Comparison of ENCODE assay signal across 10 cellular contexts in genomic region chr11:63920126-63920869, GRCh38. TPM values are rescaled to one million over a fixed set of nuclear protein-coding genes. Genes with fewer than 3 reads are reported as not detected.
DNase-seq lines count a peak whose midpoint lies in the region; ATAC-seq and TF ChIP-seq lines count a peak whose summit lies in the region.
"Had no signal": no experiment of that assay in that cellular context is flagged by ENCODE, and none has a peak within 500 bp of the region (broad histone marks: within the 10 kb centered on the region; RNA-seq: fewer than 3 reads in every experiment).

No MANE protein-coding gene starts in this region.

- no peaks in the 10 kb centered on the region for H3K27me3 Mint-ChIP-seq in naive thymus-derived CD8-positive, alpha-beta T cell

- H2AFZ ChIP-seq in HCT116 (ENCODE audit: low read depth, low read length, poor library complexity, severe bottlenecking): no peak overlapping the region

- intact Hi-C loops in HCT116 (cut with micrococcal nuclease) (no loop called here), left colon (cut with DNase I, micrococcal nuclease) (no loop called here)

- H3K27me3 ChIP-seq in HCT116 (ENCODE audit: insufficient read depth, low read length): no peaks in the 10 kb centered on the region
- peaks cover 17% of the 10 kb centered on the region for H3K27me3 ChIP-seq in skeletal muscle satellite cell (ENCODE audit: control insufficient read depth, insufficient read depth, low read length)

- H3K4me1 ChIP-seq in HCT116 (ENCODE audit: control insufficient read depth in 1 of 2, insufficient read depth in 2 of 2, low read length in 2 of 2) (peaks cover 30 to 55% of the 10 kb centered on the region in 2 experiments), skeletal muscle satellite cell (ENCODE audit: control insufficient read depth, insufficient read depth, low read length) (peaks cover 38% of the 10 kb centered on the region)

- H3K9me3 ChIP-seq in HCT116 (ENCODE audit: control insufficient read depth in 1 of 2, insufficient read depth in 1 of 2, low read depth in 1 of 2, low read length in 2 of 2) (no peaks in the 10 kb centered on the region), skeletal muscle satellite cell (replicated peaks; ENCODE audit: low read length) (no peaks in the 10 kb centered on the region)

- H3K36me3 Mint-ChIP-seq in naive thymus-derived CD8-positive, alpha-beta T cell: no peaks in the 10 kb centered on the region

- no peak for TF ChIP-seq CTCF in HCT116 (IDR thresholded peaks at IDR 0.05 in 2 of 3, conservative IDR thresholded peaks at IDR 0.05 in 1 of 3; ENCODE audit: borderline replicate concordance in 1 of 3, insufficient read depth in 1 of 3, low read depth in 2 of 3, low read length in 2 of 3)
- no peak for TF ChIP-seq CTCF in coronary artery (IDR thresholded peaks at IDR 0.05)

- no peaks in the 10 kb centered on the region for H3K9me3 Mint-ChIP-seq in naive thymus-derived CD8-positive, alpha-beta T cell

- no peak for TF ChIP-seq RAD21 in HCT116 (IDR thresholded peaks at IDR 0.05; ENCODE audit: low read depth)

- H3K27ac ChIP-seq in HCT116 (ENCODE audit: low read depth, low read length) (peak overlapping the region; percentile 98), coronary artery (peak overlapping the region; percentile 89 to 98)

- H3K36me3 ChIP-seq in HCT116 (ENCODE audit: control insufficient read depth in 1 of 2, insufficient read depth in 2 of 2, low read length in 2 of 2) (no peaks in the 10 kb centered on the region), skeletal muscle satellite cell (ENCODE audit: insufficient read depth, low read length) (no peaks in the 10 kb centered on the region)

- RAD21 ChIA-PET in HCT116 (lab: Charles Lee; ENCODE audit: low non-redundant PET in 1 of 2, low total read pairs in 2 of 2, uncharacterized antibody in 2 of 2, unreplicated experiment in 2 of 2): interaction anchor here (0.9 kb wide), 2 partner anchors 25 to 26 kb away, joined by 3 read pairs; no protein-coding TSS in a partner anchor

- H3K4me1 Mint-ChIP-seq in naive thymus-derived CD8-positive, alpha-beta T cell: peaks cover 9 to 22% (median 19%) of the 10 kb centered on the region in 4 donors

- no peaks in the 10 kb centered on the region for H3K79me2 ChIP-seq in HCT116 (ENCODE audit: insufficient read depth, low read length)

- DNase-seq in HCT116 (ENCODE audit: low read depth, low spot score) (no peak), coronary artery (ENCODE audit: low spot score) (peak; percentile 89), left colon (peak; percentile 84 to 91), glomerular visceral epithelial cell (ENCODE audit: extremely low spot score) (no peak), 8988T (no peak)
- DNase-seq in naive thymus-derived CD8-positive, alpha-beta T cell: no peak
- DNase-seq: T-helper 9 cell had no signal

- peak overlapping the region in 2 of 10 donors; percentile 41 to 69 for H3K27ac Mint-ChIP-seq in naive thymus-derived CD8-positive, alpha-beta T cell

- H3K4me3 ChIP-seq in HCT116 (replicated peaks in 1 of 2; ENCODE audit: low read depth in 1 of 2, low read length in 2 of 2) (peak overlapping the region; percentile 55 to 64), coronary artery (peak overlapping the region; percentile 85), skeletal muscle satellite cell (ENCODE audit: low read length) (no peak overlapping the region)

- H3K4me3 Mint-ChIP-seq in naive thymus-derived CD8-positive, alpha-beta T cell: peak overlapping the region in 2 of 10 donors; percentile 38 to 66

- H3K9me2 ChIP-seq in HCT116 (ENCODE audit: insufficient read depth): no peaks in the 10 kb centered on the region

- BruUV-seq in HCT116 (replicated peaks; lab: Mats Ljungman, UMichigan): no TSS peak

- POLR2A ChIA-PET in HCT116 (lab: Charles Lee): interaction anchor here (1.1 to 1.6 kb wide), 3 partner anchors 14 to 82 kb away, joined by 3 to 7 read pairs (median 4); partner anchors contain the start of gene MARK2
- POLR2A ChIA-PET in naive thymus-derived CD8-positive, alpha-beta T cell (lab: Charles Lee): interaction anchor here (0.7 to 1.2 kb wide), 4 partner anchors 19 to 978 kb away, joined by 3 to 4 read pairs (median 3); partner anchors contain the start of gene NAA40

- ATAC-seq in HCT116: peak; percentile 46
- peak; percentile 77 for ATAC-seq in left colon
- ATAC-seq in HG03439 (IDR thresholded peaks at IDR 0.05; ENCODE audit: unreplicated experiment): no peak
- ATAC-seq in naive thymus-derived CD8-positive, alpha-beta T cell: no peak

- TF ChIP-seq POLR2A in HCT116 (IDR thresholded peaks at IDR 0.05; ENCODE audit: borderline replicate concordance, extremely low read depth, insufficient read depth, insufficient read length): peak; percentile 74

- peak overlapping the region; percentile 94 for H3K4me2 ChIP-seq in HCT116 (ENCODE audit: low read length)
- H3K4me2 ChIP-seq in skeletal muscle satellite cell (ENCODE audit: low read length): peak overlapping the region; percentile 85

- CTCF ChIA-PET in HCT116 (lab: Charles Lee): interaction anchor here (0.7 to 1.7 kb wide), 4 partner anchors 14 to 83 kb away, joined by 4 to 7 read pairs (median 4); no protein-coding TSS in a partner anchor

- peak overlapping the region; percentile 83 for H3K9ac ChIP-seq in HCT116 (ENCODE audit: low read length)
- no peak overlapping the region for H3K9ac ChIP-seq in skeletal muscle satellite cell (ENCODE audit: low read depth, low read length)

- no peaks in the 10 kb centered on the region for H4K20me1 ChIP-seq in HCT116 (ENCODE audit: insufficient read depth)

TF ChIP-seq in HCT116, 20 proteins besides CTCF, POLR2A, EP300 and RAD21:
- no peak for TF ChIP-seq EZH2 (IDR thresholded peaks at IDR 0.05)
- TF ChIP-seq REST (IDR thresholded peaks at IDR 0.05; ENCODE audit: low read depth): no peak
- TF ChIP-seq ZFX (IDR thresholded peaks at IDR 0.05): 0 out of 2 replicates have a peak, but pooled peaks have one; percentile 8
- TF ChIP-seq EZH2phosphoT487 (IDR thresholded peaks at IDR 0.05; ENCODE audit: borderline replicate concordance): no peak
- no peak for TF ChIP-seq ELF1 (IDR thresholded peaks at IDR 0.05; ENCODE audit: borderline replicate concordance, low read depth)
- peak; percentile 69 for TF ChIP-seq POLR2AphosphoS5 (IDR thresholded peaks at IDR 0.05; ENCODE audit: low read depth, low read length)
- TF ChIP-seq FOSL1 (IDR thresholded peaks at IDR 0.05; ENCODE audit: low read depth): no peak
- TF ChIP-seq JUND (IDR thresholded peaks at IDR 0.05): no peak
- no peak for TF ChIP-seq ATF3 (IDR thresholded peaks at IDR 0.05)

RNA-seq across cellular contexts. Expression of gene RCOR2, which starts 3.3 kb away (rescaled TPM):
- total RNA-seq in HCT116 (2021; ENCODE audit: unreplicated experiment): 10.8 TPM
- 13.7 and 14.7 TPM in 2 replicates for polyA plus RNA-seq in HCT116 (2012)
- total RNA-seq in left colon: 1 to 10 TPM; 2.1 to 2.5 TPM
- total RNA-seq in skeletal muscle satellite cell (2012; rRNA removed): 3.0 and 5.5 TPM in 2 replicates
- total RNA-seq in naive thymus-derived CD8-positive, alpha-beta T cell: not detected
- polyA plus RNA-seq in naive thymus-derived CD8-positive, alpha-beta T cell: under 1 TPM in 1 of 3 donors, not detected in 2; 0.14 TPM
- total RNA-seq: MCF 10A had no signal

RNA-seq across cellular contexts. Expression of gene NAA40, which starts 18.5 kb away (rescaled TPM):
- total RNA-seq in HCT116 (2021; ENCODE audit: unreplicated experiment): 25.3 TPM
- polyA plus RNA-seq in HCT116 (2012): 11.4 and 13.8 TPM in 2 replicates
- total RNA-seq in left colon: 10 to 100 TPM; 24.6 to 34.2 TPM
- 9.0 and 12.2 TPM in 2 replicates for total RNA-seq in skeletal muscle satellite cell (2012; rRNA removed)
- total RNA-seq in naive thymus-derived CD8-positive, alpha-beta T cell: 10 to 100 TPM; 24.2 to 28.0 TPM
- polyA plus RNA-seq in naive thymus-derived CD8-positive, alpha-beta T cell: 10 to 100 TPM in 2 of 3 donors, 1 to 10 TPM in 1; 6.2 to 14.6 (median 11.7) TPM

RNA-seq across cellular contexts. Expression of gene COX8A, which starts 54.1 kb away (rescaled TPM):
- total RNA-seq in HCT116 (2021; ENCODE audit: unreplicated experiment) (536 TPM), left colon (100 to 1,000 TPM; 663 to 843 TPM)
- polyA plus RNA-seq in HCT116 (2012): 1,028 and 1,102 TPM in 2 replicates
- 355 and 475 TPM in 2 replicates for total RNA-seq in skeletal muscle satellite cell (2012; rRNA removed)
- total RNA-seq in naive thymus-derived CD8-positive, alpha-beta T cell: 10 to 100 TPM; 94.9 to 95.2 TPM
- 100 to 1,000 TPM; 319 to 428 (median 392) TPM for polyA plus RNA-seq in naive thymus-derived CD8-positive, alpha-beta T cell

Comparison
In these comparisons a context has a peak if more than half of its experiments do, and no peak if none do; other contexts are left out.
1. ATAC-seq: peak in HCT116 (single experiment) and left colon (single experiment); none in HG03439 (single experiment) and naive thymus-derived CD8-positive, alpha-beta T cell (0 of 2).
2. DNase-seq: peak in coronary artery (single experiment) and left colon (2 of 2); none in HCT116 (single experiment), glomerular visceral epithelial cell (single experiment), 8988T (single experiment) and naive thymus-derived CD8-positive, alpha-beta T cell (0 of 10).